16 cellular contexts compared by ENCODE assay signal in the genomic region with DNA sequence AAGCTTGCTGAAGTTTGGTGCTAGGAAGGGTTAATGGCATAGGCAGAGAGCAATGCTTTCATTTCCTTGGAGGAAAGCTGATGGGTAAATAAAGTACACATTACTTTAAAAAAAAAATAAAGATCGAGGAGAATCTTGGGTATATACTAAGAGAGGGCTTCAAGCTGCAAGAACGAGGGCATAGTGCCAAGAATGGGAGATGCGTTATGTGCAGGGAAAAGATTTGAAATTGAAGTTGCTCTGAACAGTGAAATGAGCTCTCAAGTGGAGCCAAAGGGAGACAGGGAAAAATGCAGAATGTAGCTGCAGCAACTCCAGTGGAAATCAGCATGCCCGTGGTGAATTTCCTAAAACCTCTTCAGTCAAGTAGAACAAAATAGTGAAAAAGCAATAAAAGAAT. TPM values are rescaled to one million over a fixed set of nuclear protein-coding genes. Genes with fewer than 3 reads are reported as not detected.
"Had no signal": no experiment of that assay in that cellular context is flagged by ENCODE, and none has a peak within 500 bp of the region (broad histone marks: within the 10 kb centered on the region; RNA-seq: fewer than 3 reads in every experiment).

No MANE protein-coding gene starts in this region.

- H3K9me3 Mint-ChIP-seq: activated CD4-positive, alpha-beta memory T cell treated with anti-CD3 and anti-CD28 coated beads, Interleukin-2, amount 10 ng/mL, durations not matched to agents 7 days and 5 days had no signal

- H3K27me3 ChIP-seq: cardiac muscle cell, colonic mucosa, right atrium auricular region, stomach, uterus had no signal

- H3K27ac Mint-ChIP-seq: activated CD4-positive, alpha-beta memory T cell treated with anti-CD3 and anti-CD28 coated beads, Interleukin-2, amount 10 ng/mL, durations not matched to agents 7 days and 5 days; activated CD4-positive, alpha-beta T cell treated with anti-CD3 and anti-CD28 coated beads for 36 hours had no signal

- H3K9me3 ChIP-seq: colonic mucosa, right atrium auricular region, stomach, uterus had no signal

- ATAC-seq: activated CD4-positive, alpha-beta T cell treated with anti-CD3 and anti-CD28 coated beads for 36 hours had no signal

- H3K27ac ChIP-seq: cardiac muscle cell, colonic mucosa, right atrium auricular region, stomach, uterus, VCaP had no signal

- H3K4me3 Mint-ChIP-seq: activated CD4-positive, alpha-beta memory T cell treated with anti-CD3 and anti-CD28 coated beads, Interleukin-2, amount 10 ng/mL, durations not matched to agents 7 days and 5 days; activated CD4-positive, alpha-beta T cell treated with anti-CD3 and anti-CD28 coated beads for 36 hours had no signal

- H3K4me1 ChIP-seq: colonic mucosa, right atrium auricular region, uterus had no signal

- H3K36me3 ChIP-seq: cardiac muscle cell, colonic mucosa, right atrium auricular region, stomach, uterus had no signal

- H3K4me3 ChIP-seq: cardiac muscle cell, colonic mucosa, right atrium auricular region, stomach, uterus had no signal

- DNase-seq: activated CD4-positive, alpha-beta memory T cell treated with anti-CD3 and anti-CD28 coated beads, Interleukin-2, amount 10 ng/mL, durations not matched to agents 7 days and 5 days; activated CD4-positive, alpha-beta T cell treated with anti-CD3 and anti-CD28 coated beads for 36 hours; activated gamma-delta T cell; activated T-cell treated with anti-CD3 and anti-CD28 coated beads, Interleukin-2, amount 50 U/mL, for 48 hours; aorta; colonic mucosa; posterior cingulate gyrus; small intestine; stomach; T-helper 9 cell had no signal

RNA-seq across cellular contexts. Expression of a gene that starts 11.4 kb away (rescaled TPM):
- total RNA-seq: activated CD4-positive, alpha-beta memory T cell treated with anti-CD3 and anti-CD28 coated beads, Interleukin-2, amount 10 ng/mL, durations not matched to agents 7 days and 5 days; activated CD4-positive, alpha-beta T cell treated with anti-CD3 and anti-CD28 coated beads for 36 hours; aorta; kidney epithelial cell; myocyte had no signal
